Comparison of ENCODE assay signal across 1 cellular context in the genomic region with DNA sequence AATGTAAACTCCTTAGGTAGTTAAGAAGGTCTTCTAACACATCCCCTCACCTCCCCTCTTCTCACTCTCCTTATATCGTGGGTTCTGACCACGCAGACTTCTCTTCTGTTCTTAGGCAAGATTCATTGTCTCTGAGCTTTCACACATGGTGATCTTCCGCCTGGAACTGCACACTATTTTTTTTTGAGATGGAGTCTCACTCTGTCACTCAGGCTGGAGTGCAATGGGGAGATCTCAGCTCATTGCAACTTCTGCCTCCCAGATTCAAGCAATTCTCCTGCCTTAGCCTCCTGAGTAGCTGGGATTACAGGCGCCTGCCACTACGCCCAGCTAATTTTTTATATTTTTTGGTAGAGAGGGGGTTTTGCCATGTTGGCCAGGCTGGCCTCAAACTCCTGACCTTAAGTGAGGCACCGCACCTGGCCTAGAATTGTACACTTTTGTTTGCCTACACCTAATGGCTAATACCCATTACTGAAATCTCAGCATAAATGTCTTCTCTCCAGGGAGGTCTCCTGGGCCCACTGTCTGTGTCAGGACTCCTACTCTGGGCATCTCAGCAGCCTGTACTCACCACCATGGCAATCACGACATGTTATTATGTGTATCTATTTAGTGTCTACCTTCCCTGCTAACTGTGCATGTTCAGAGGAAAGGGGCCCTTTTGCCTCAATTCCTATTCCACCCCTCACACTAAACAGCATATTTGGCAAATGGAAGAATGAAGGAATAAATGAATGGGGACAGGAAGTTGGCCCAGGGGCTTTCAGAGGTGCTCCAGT.
TF ChIP-seq lines count a peak whose summit lies in the region.

No MANE protein-coding gene starts in this region.

TF ChIP-seq in K562, 482 proteins besides CTCF, POLR2A, EP300 and RAD21 (continued from another document and continues in another):
- TF ChIP-seq, protein P1, sequence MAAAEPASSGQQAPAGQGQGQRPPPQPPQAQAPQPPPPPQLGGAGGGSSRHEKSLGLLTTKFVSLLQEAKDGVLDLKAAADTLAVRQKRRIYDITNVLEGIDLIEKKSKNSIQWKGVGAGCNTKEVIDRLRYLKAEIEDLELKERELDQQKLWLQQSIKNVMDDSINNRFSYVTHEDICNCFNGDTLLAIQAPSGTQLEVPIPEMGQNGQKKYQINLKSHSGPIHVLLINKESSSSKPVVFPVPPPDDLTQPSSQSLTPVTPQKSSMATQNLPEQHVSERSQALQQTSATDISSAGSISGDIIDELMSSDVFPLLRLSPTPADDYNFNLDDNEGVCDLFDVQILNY (CRISPR knock-in tag; IDR thresholded peaks at IDR 0.05) = no peak
- TF ChIP-seq PHF20 (IDR thresholded peaks at IDR 0.05; ENCODE audit: partially characterized antibody) = no peak
- no peak for TF ChIP-seq E2F3 (CRISPR knock-in tag; IDR thresholded peaks at IDR 0.05)
- TF ChIP-seq HDAC6 (IDR thresholded peaks at IDR 0.05; ENCODE audit: low read depth, low read length) = no peak
- TF ChIP-seq L3MBTL2 (IDR thresholded peaks at IDR 0.05) = no peak
- TF ChIP-seq FOXM1 (IDR thresholded peaks at IDR 0.05; ENCODE audit: low read depth) = no peak
- no peak for TF ChIP-seq FOXM1 (CRISPR knock-in tag; IDR thresholded peaks at IDR 0.05; ENCODE audit: low read depth)
- TF ChIP-seq ZNF644 (tag; IDR thresholded peaks at IDR 0.05; ENCODE audit: low read depth) = no peak
- no peak for TF ChIP-seq ZNF780A (CRISPR knock-in tag; IDR thresholded peaks at IDR 0.05)
- no peak for TF ChIP-seq ZSCAN29 (IDR thresholded peaks at IDR 0.05)
- TF ChIP-seq ARID1B (IDR thresholded peaks at IDR 0.05) = no peak
- no peak for TF ChIP-seq HNRNPH1 (optimal IDR thresholded peaks at IDR 0.05; ENCODE audit: low read depth, low read length)
- TF ChIP-seq, protein P2, sequence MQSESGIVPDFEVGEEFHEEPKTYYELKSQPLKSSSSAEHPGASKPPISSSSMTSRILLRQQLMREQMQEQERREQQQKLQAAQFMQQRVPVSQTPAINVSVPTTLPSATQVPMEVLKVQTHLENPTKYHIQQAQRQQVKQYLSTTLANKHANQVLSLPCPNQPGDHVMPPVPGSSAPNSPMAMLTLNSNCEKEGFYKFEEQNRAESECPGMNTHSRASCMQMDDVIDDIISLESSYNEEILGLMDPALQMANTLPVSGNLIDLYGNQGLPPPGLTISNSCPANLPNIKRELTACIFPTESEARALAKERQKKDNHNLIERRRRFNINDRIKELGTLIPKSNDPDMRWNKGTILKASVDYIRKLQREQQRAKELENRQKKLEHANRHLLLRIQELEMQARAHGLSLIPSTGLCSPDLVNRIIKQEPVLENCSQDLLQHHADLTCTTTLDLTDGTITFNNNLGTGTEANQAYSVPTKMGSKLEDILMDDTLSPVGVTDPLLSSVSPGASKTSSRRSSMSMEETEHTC (IDR thresholded peaks at IDR 0.05) = no peak
- TF ChIP-seq HIVEP1 (CRISPR knock-in tag; IDR thresholded peaks at IDR 0.05) = no peak
- TF ChIP-seq ZNF324 (CRISPR knock-in tag; IDR thresholded peaks at IDR 0.05) = no peak
- no peak for TF ChIP-seq HDAC1 (IDR thresholded peaks at IDR 0.05)
- no peak for TF ChIP-seq SMARCA4 (IDR thresholded peaks at IDR 0.05)
- no peak for TF ChIP-seq KAT7 (CRISPR knock-in tag; IDR thresholded peaks at IDR 0.05; ENCODE audit: borderline replicate concordance)
- peak; percentile 55; the same call in 1 of the 2 replicates for TF ChIP-seq ZNF3 (CRISPR knock-in tag; IDR thresholded peaks at IDR 0.05)
- TF ChIP-seq TCF7 (IDR thresholded peaks at IDR 0.05; ENCODE audit: borderline replicate concordance) = no peak; the same call in 1 of the 2 replicates
- no peak for TF ChIP-seq ZNF316 (IDR thresholded peaks at IDR 0.05)
- TF ChIP-seq, protein P3, sequence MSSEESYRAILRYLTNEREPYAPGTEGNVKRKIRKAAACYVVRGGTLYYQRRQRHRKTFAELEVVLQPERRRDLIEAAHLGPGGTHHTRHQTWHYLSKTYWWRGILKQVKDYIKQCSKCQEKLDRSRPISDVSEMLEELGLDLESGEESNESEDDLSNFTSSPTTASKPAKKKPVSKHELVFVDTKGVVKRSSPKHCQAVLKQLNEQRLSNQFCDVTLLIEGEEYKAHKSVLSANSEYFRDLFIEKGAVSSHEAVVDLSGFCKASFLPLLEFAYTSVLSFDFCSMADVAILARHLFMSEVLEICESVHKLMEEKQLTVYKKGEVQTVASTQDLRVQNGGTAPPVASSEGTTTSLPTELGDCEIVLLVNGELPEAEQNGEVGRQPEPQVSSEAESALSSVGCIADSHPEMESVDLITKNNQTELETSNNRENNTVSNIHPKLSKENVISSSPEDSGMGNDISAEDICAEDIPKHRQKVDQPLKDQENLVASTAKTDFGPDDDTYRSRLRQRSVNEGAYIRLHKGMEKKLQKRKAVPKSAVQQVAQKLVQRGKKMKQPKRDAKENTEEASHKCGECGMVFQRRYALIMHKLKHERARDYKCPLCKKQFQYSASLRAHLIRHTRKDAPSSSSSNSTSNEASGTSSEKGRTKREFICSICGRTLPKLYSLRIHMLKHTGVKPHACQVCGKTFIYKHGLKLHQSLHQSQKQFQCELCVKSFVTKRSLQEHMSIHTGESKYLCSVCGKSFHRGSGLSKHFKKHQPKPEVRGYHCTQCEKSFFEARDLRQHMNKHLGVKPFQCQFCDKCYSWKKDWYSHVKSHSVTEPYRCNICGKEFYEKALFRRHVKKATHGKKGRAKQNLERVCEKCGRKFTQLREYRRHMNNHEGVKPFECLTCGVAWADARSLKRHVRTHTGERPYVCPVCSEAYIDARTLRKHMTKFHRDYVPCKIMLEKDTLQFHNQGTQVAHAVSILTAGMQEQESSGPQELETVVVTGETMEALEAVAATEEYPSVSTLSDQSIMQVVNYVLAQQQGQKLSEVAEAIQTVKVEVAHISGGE (CRISPR knock-in tag; IDR thresholded peaks at IDR 0.05) = no peak
- TF ChIP-seq CREM (IDR thresholded peaks at IDR 0.05; ENCODE audit: low read depth) = no peak
- TF ChIP-seq CBX2 (IDR thresholded peaks at IDR 0.05; ENCODE audit: insufficient read depth, low read length, poor library complexity, severe bottlenecking) = no peak
- TF ChIP-seq ZNF197 (CRISPR knock-in tag; IDR thresholded peaks at IDR 0.05; ENCODE audit: low read depth) = no peak
- no peak for TF ChIP-seq ARHGAP35 (IDR thresholded peaks at IDR 0.05; ENCODE audit: partially characterized antibody)
- no peak for TF ChIP-seq TOE1 (IDR thresholded peaks at IDR 0.05; ENCODE audit: borderline replicate concordance)
- no peak for TF ChIP-seq TOE1 (CRISPR knock-in tag; IDR thresholded peaks at IDR 0.05; ENCODE audit: borderline replicate concordance, low read depth)
- no peak for TF ChIP-seq NUFIP1 (IDR thresholded peaks at IDR 0.05; ENCODE audit: partially characterized antibody)
- TF ChIP-seq, protein P4, sequence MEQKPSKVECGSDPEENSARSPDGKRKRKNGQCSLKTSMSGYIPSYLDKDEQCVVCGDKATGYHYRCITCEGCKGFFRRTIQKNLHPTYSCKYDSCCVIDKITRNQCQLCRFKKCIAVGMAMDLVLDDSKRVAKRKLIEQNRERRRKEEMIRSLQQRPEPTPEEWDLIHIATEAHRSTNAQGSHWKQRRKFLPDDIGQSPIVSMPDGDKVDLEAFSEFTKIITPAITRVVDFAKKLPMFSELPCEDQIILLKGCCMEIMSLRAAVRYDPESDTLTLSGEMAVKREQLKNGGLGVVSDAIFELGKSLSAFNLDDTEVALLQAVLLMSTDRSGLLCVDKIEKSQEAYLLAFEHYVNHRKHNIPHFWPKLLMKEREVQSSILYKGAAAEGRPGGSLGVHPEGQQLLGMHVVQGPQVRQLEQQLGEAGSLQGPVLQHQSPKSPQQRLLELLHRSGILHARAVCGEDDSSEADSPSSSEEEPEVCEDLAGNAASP (IDR thresholded peaks at IDR 0.05) = no peak
- TF ChIP-seq ELF4 (CRISPR knock-in tag; IDR thresholded peaks at IDR 0.05) = 0 out of 2 replicates have a peak, but pooled peaks have one; percentile 27
- no peak for TF ChIP-seq NEUROD1 (IDR thresholded peaks at IDR 0.05; ENCODE audit: borderline replicate concordance, low read depth, low read length, partially characterized antibody)
- no peak for TF ChIP-seq ZNF586 (CRISPR knock-in tag; conservative IDR thresholded peaks at IDR 0.05)
- TF ChIP-seq ZNF583 (CRISPR knock-in tag; IDR thresholded peaks at IDR 0.05) = no peak
- TF ChIP-seq SAFB2 (IDR thresholded peaks at IDR 0.05; ENCODE audit: borderline replicate concordance, low read depth, low read length, severe bottlenecking) = no peak
- TF ChIP-seq, protein P5, sequence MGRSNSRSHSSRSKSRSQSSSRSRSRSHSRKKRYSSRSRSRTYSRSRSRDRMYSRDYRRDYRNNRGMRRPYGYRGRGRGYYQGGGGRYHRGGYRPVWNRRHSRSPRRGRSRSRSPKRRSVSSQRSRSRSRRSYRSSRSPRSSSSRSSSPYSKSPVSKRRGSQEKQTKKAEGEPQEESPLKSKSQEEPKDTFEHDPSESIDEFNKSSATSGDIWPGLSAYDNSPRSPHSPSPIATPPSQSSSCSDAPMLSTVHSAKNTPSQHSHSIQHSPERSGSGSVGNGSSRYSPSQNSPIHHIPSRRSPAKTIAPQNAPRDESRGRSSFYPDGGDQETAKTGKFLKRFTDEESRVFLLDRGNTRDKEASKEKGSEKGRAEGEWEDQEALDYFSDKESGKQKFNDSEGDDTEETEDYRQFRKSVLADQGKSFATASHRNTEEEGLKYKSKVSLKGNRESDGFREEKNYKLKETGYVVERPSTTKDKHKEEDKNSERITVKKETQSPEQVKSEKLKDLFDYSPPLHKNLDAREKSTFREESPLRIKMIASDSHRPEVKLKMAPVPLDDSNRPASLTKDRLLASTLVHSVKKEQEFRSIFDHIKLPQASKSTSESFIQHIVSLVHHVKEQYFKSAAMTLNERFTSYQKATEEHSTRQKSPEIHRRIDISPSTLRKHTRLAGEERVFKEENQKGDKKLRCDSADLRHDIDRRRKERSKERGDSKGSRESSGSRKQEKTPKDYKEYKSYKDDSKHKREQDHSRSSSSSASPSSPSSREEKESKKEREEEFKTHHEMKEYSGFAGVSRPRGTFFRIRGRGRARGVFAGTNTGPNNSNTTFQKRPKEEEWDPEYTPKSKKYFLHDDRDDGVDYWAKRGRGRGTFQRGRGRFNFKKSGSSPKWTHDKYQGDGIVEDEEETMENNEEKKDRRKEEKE (IDR thresholded peaks at IDR 0.05; ENCODE audit: borderline replicate concordance in 1 of 2, control insufficient read depth in 1 of 2, low read depth in 2 of 2, low read length in 1 of 2) = no peak
- TF ChIP-seq, protein P6, sequence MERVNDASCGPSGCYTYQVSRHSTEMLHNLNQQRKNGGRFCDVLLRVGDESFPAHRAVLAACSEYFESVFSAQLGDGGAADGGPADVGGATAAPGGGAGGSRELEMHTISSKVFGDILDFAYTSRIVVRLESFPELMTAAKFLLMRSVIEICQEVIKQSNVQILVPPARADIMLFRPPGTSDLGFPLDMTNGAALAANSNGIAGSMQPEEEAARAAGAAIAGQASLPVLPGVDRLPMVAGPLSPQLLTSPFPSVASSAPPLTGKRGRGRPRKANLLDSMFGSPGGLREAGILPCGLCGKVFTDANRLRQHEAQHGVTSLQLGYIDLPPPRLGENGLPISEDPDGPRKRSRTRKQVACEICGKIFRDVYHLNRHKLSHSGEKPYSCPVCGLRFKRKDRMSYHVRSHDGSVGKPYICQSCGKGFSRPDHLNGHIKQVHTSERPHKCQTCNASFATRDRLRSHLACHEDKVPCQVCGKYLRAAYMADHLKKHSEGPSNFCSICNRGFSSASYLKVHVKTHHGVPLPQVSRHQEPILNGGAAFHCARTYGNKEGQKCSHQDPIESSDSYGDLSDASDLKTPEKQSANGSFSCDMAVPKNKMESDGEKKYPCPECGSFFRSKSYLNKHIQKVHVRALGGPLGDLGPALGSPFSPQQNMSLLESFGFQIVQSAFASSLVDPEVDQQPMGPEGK (CRISPR knock-in tag; IDR thresholded peaks at IDR 0.05; ENCODE audit: borderline replicate concordance) = no peak
- TF ChIP-seq EZH2 (IDR thresholded peaks at IDR 0.05; ENCODE audit: borderline replicate concordance, low read depth, low read length) = no peak
- TF ChIP-seq NFYB (IDR thresholded peaks at IDR 0.05; ENCODE audit: extremely low read depth, insufficient read length) = no peak
- no peak for TF ChIP-seq RUNX1 (IDR thresholded peaks at IDR 0.05; ENCODE audit: low read depth)
- TF ChIP-seq SAFB (IDR thresholded peaks at IDR 0.05; ENCODE audit: borderline replicate concordance, low read depth, low read length) = no peak
- TF ChIP-seq, protein P7, sequence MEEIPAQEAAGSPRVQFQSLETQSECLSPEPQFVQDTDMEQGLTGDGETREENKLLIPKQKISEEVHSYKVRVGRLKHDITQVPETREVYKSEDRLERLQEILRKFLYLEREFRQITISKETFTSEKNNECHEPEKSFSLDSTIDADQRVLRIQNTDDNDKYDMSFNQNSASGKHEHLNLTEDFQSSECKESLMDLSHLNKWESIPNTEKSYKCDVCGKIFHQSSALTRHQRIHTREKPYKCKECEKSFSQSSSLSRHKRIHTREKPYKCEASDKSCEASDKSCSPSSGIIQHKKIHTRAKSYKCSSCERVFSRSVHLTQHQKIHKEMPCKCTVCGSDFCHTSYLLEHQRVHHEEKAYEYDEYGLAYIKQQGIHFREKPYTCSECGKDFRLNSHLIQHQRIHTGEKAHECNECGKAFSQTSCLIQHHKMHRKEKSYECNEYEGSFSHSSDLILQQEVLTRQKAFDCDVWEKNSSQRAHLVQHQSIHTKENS (CRISPR knock-in tag; IDR thresholded peaks at IDR 0.05) = no peak; the same call in 1 of the 2 replicates
- TF ChIP-seq, protein P8, sequence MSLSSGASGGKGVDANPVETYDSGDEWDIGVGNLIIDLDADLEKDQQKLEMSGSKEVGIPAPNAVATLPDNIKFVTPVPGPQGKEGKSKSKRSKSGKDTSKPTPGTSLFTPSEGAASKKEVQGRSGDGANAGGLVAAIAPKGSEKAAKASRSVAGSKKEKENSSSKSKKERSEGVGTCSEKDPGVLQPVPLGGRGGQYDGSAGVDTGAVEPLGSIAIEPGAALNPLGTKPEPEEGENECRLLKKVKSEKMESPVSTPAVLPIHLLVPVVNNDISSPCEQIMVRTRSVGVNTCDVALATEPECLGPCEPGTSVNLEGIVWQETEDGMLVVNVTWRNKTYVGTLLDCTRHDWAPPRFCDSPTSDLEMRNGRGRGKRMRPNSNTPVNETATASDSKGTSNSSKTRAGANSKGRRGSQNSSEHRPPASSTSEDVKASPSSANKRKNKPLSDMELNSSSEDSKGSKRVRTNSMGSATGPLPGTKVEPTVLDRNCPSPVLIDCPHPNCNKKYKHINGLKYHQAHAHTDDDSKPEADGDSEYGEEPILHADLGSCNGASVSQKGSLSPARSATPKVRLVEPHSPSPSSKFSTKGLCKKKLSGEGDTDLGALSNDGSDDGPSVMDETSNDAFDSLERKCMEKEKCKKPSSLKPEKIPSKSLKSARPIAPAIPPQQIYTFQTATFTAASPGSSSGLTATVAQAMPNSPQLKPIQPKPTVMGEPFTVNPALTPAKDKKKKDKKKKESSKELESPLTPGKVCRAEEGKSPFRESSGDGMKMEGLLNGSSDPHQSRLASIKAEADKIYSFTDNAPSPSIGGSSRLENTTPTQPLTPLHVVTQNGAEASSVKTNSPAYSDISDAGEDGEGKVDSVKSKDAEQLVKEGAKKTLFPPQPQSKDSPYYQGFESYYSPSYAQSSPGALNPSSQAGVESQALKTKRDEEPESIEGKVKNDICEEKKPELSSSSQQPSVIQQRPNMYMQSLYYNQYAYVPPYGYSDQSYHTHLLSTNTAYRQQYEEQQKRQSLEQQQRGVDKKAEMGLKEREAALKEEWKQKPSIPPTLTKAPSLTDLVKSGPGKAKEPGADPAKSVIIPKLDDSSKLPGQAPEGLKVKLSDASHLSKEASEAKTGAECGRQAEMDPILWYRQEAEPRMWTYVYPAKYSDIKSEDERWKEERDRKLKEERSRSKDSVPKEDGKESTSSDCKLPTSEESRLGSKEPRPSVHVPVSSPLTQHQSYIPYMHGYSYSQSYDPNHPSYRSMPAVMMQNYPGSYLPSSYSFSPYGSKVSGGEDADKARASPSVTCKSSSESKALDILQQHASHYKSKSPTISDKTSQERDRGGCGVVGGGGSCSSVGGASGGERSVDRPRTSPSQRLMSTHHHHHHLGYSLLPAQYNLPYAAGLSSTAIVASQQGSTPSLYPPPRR (CRISPR knock-in tag; IDR thresholded peaks at IDR 0.05; ENCODE audit: borderline replicate concordance) = no peak
- TF ChIP-seq HDAC3 (IDR thresholded peaks at IDR 0.05; ENCODE audit: borderline replicate concordance, partially characterized antibody) = no peak
